In the genomic region with DNA sequence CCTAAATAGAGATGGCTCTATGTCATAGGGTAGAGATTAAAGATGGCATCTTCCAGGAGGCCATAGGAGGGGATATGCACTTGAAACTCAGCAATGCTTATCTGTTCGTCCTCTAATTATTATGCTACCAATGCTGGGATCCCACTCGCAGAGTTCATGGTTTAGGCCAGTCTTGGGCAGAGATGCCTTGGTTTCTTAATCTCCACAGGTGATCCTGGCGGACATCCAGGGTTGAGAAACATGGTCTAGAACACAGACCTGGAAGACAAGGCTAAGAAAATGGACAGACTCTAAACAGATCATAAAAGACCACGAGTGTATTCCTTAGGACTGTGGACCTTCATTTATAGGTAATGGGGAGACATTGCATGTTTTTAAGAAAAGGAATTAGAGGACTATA, we compare ENCODE assay signal across 37 cellular contexts.
"Had no signal": no experiment of that assay in that cellular context is flagged by ENCODE, and none has a peak within 500 bp of the region (broad histone marks: within the 10 kb centered on the region; RNA-seq: fewer than 3 reads in every experiment).

No MANE protein-coding gene starts in this region.

- H3K27me3 ChIP-seq: MG63 had no signal

- H3K9me3 ChIP-seq: MG63 had no signal

- DNase-seq: Karpas-422, Kasumi-1, KBM-7, KG1, MG63, MM.1S, MV-4-11, NCI-H1048, NCI-H1092, NCI-H1092 treated with DMSO at 0.1 percent for 48 hours, NCI-H1105, NCI-H1105 treated with DMSO at 0.1 percent for 48 hours, NCI-H1417, NCI-H1417 treated with DMSO at 0.1 percent for 48 hours, NCI-H1436, NCI-H1436 treated with DMSO at 0.1 percent for 48 hours, NCI-H146, NCI-H1694, NCI-H1694 treated with DMSO at 0.1 percent for 48 hours, NCI-H187, NCI-H187 treated with DMSO at 0.1 percent for 48 hours, NCI-H1930, NCI-H2029, NCI-H2029 treated with DMSO at 0.1 percent for 48 hours, NCI-H2081, NCI-H2081 treated with DMSO at 0.1 percent for 48 hours, NCI-H2107, NCI-H2171, NCI-H2171 treated with DMSO at 0.1 percent for 48 hours, NCI-H2227 treated with DMSO at 0.1 percent for 48 hours, NCI-H226, NCI-H345, NCI-H446, NCI-H446 treated with DMSO at 0.1 percent for 48 hours, NCI-H510A, NCI-H510A treated with DMSO at 0.1 percent for 48 hours had no signal

- H3K9ac ChIP-seq: KMS-11 had no signal

- H3K4me2 ChIP-seq: KMS-11 had no signal

- H3K36me3 ChIP-seq: MG63 had no signal

- H3K4me3 ChIP-seq: MG63 had no signal

- H3K27ac ChIP-seq: KMS-11 had no signal
